In the genomic region with DNA sequence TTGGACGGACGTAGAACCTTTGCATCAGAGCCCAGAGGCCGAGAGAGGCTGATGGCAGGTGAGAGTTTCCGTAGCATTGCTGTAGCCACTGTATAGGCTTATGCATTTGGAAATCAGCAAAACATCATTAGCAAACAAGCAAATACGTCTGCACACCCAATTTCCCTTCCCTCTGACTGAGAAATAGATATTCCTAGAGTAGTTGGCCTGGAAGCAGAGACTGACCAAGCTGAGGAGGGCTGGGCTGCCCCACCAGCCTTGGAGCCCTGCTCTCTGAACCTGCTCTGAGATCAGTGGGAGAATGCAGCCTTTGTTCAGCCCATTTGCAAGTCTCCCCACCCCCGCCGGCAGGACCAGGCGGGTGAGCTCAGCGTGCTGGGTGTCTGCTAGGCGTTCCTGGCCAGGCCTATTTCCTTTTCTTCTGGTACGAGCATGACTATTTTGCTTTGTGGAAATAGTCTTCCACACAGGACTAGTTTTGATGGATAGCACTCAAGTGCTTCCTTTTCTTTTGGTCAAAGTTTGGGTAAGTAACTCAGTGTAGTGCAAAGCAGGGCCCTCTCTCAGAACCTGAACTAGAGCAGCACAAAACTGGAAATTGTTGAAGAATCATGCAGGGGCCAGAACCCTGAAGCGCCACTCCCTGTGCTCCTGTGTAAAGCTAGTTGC, we compare ENCODE assay signal across 10 cellular contexts. TPM values are rescaled to one million over a fixed set of nuclear protein-coding genes. Genes with fewer than 3 reads are reported as not detected.
A peak's percentile ranks its signal among the peaks of the same experiment; 100 is the strongest.
DNase-seq lines count a peak whose midpoint lies in the region; ATAC-seq, FAIRE-seq and TF ChIP-seq lines count a peak whose summit lies in the region.
"Had no signal": no experiment of that assay in that cellular context is flagged by ENCODE, and none has a peak within 500 bp of the region (broad histone marks: within the 10 kb centered on the region; RNA-seq: fewer than 3 reads in every experiment).

No MANE protein-coding gene starts in this region.

- peak; percentile 79 for DNase-seq in Right ventricle myocardium inferior (ENCODE audit: missing footprints)
- no peak for DNase-seq in cardiac septum (ENCODE audit: low spot score)
- peak; percentile 3 for DNase-seq in effector CD8-positive, alpha-beta T cell (lab: John Stamatoyannopoulos, UW)
- DNase-seq in H54 (ENCODE audit: insufficient read length, low spot score), result no peak
- DNase-seq in OCI-M2 (lab: John Stamatoyannopoulos, UW; ENCODE audit: unreplicated experiment), result no peak
- DNase-seq: RPMI8226 had no signal

- FAIRE-seq in H54 (lab: Jason Lieb, UNC), result no peak

- H3K36me3 ChIP-seq in mucosa of stomach (ENCODE audit: control insufficient read depth, insufficient read depth, low read length), result no peaks in the 10 kb centered on the region

- intact Hi-C loops in Right ventricle myocardium inferior (cut with DNase I) (no loop called here), cardiac septum (cut with DNase I) (no loop called here)

- H3K27me3 ChIP-seq in mucosa of stomach (ENCODE audit: control insufficient read depth, insufficient read depth, low read length), result no peaks in the 10 kb centered on the region

- H3K9ac ChIP-seq in mucosa of stomach (ENCODE audit: low read length), result peak overlapping the region; percentile 25

- H3K9me3 ChIP-seq in mucosa of stomach (ENCODE audit: control insufficient read depth, low read length), result no peaks in the 10 kb centered on the region

- ATAC-seq in Right ventricle myocardium inferior (peak; percentile 74), GM21723 (IDR thresholded peaks at IDR 0.05; ENCODE audit: unreplicated experiment) (no peak), HG03469 (IDR thresholded peaks at IDR 0.05; ENCODE audit: unreplicated experiment) (no peak)
- ATAC-seq: HCT116 had no signal

- no peak overlapping the region for H3K4me3 ChIP-seq in mucosa of stomach (ENCODE audit: low read length)

- H3K4me1 ChIP-seq in mucosa of stomach (ENCODE audit: control insufficient read depth, insufficient read depth, low read length), result peaks cover 40% of the 10 kb centered on the region

- TF ChIP-seq POLR2A in H54 (IDR thresholded peaks at IDR 0.05; ENCODE audit: low read depth, low read length), result no peak

RNA-seq across cellular contexts. Expression of gene RNF149, which starts 21.9 kb away (rescaled TPM):
- total RNA-seq in Right ventricle myocardium inferior, result 15.6 TPM
- total RNA-seq in cardiac septum, result 22.1 TPM

RNA-seq across cellular contexts. Expression of gene CREG2, which starts 56.9 kb away (rescaled TPM):
- not detected for total RNA-seq in Right ventricle myocardium inferior
- total RNA-seq in cardiac septum, result 0.81 TPM

Comparison
In these comparisons a context has a peak if more than half of its experiments do, and no peak if none do; other contexts are left out.
1. DNase-seq: peak in Right ventricle myocardium inferior (single experiment) and effector CD8-positive, alpha-beta T cell (single experiment); none in cardiac septum (single experiment), H54 (single experiment) and OCI-M2 (single experiment).